25 cellular contexts compared by ENCODE assay signal in the genomic region with DNA sequence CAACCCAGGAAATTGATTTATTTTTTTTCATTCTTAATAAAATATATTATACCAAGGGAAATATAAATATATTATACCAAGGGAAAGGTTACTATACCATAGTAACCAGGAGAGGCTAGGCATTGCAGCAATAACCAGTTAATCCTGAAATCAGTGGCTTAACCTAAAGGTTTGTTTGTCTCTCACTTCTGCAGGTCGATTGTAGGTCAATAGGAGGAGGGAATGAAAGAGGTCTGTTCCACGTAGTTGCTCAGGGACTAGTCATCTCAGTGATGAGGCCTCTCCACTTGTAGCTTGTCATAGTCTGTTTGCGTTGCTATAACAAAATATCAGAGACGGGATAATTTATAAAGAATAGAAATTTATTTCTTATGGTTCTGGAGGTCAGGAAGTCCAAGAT.
DNase-seq lines count a peak whose midpoint lies in the region; ATAC-seq, FAIRE-seq and TF ChIP-seq lines count a peak whose summit lies in the region.
"Had no signal": no experiment of that assay in that cellular context is flagged by ENCODE, and none has a peak within 500 bp of the region (broad histone marks: within the 10 kb centered on the region; RNA-seq: fewer than 3 reads in every experiment).

No MANE protein-coding gene starts in this region.

- H3K4me3 ChIP-seq in bronchial epithelial cell (ENCODE audit: low read depth, low read length), result no peak overlapping the region
- H3K4me3 ChIP-seq: BLaER1, GM12878, GM23338, HAP-1, SJCRH30 had no signal

- H3K27ac ChIP-seq in foreskin keratinocyte, result no peak overlapping the region
- H3K27ac ChIP-seq: BLaER1, SJCRH30 had no signal

- peaks cover 5% of the 10 kb centered on the region for H3K4me1 ChIP-seq in foreskin keratinocyte
- H3K4me1 ChIP-seq: BLaER1, HAP-1, SJCRH30 had no signal

- DNase-seq in SIG-M5 treated with dmso at 0.1 percent for 504 hours (lab: John Stamatoyannopoulos, UW; ENCODE audit: unreplicated experiment) (peak; percentile 12), SIG-M5 (lab: John Stamatoyannopoulos, UW) (no peak), bronchial epithelial cell (ENCODE audit: low read depth) (peak; percentile 46), foreskin keratinocyte (no peak), NCI-H1105 (lab: John Stamatoyannopoulos, UW) (no peak), RCC 7860 (ENCODE audit: low spot score) (no peak)
- DNase-seq: CD4-positive, CD25-positive, alpha-beta regulatory T cell; DMS153; HFFc6; Karpas-422; NCI-H1092; NCI-H146; NCI-H1930; NCI-H2107; NCI-H524; NCI-H774; SJCRH30; T-cell had no signal

- ATAC-seq in foreskin keratinocyte (peak; percentile 46), HG02970 (IDR thresholded peaks at IDR 0.05; ENCODE audit: low FRiP score, unreplicated experiment) (no peak)
- ATAC-seq: GM12878, GM23338, Panc1, T-cell had no signal

- no peaks in the 10 kb centered on the region for H3K27me3 ChIP-seq in bronchial epithelial cell (ENCODE audit: control insufficient read depth, insufficient read depth, low read length)
- H3K27me3 ChIP-seq in foreskin keratinocyte, result no peaks in the 10 kb centered on the region
- H3K27me3 ChIP-seq: BLaER1, SJCRH30 had no signal

- H3K36me3 ChIP-seq in bronchial epithelial cell (ENCODE audit: control insufficient read depth, insufficient read depth, low read length), result no peaks in the 10 kb centered on the region
- H3K36me3 ChIP-seq: BLaER1, HAP-1, SJCRH30 had no signal

- TF ChIP-seq CTCF in bronchial epithelial cell (IDR thresholded peaks at IDR 0.05; ENCODE audit: insufficient read depth, low read length, severe bottlenecking), result no peak
- TF ChIP-seq CTCF in foreskin keratinocyte (conservative IDR thresholded peaks at IDR 0.05), result no peak

- FAIRE-seq in bronchial epithelial cell (lab: Jason Lieb, UNC) (peak; percentile 47), RCC 7860 (lab: Jason Lieb, UNC) (no peak)
- FAIRE-seq: A204.1, GM12878 had no signal

Comparison
In these comparisons a context has a peak if more than half of its experiments do, and no peak if none do; other contexts are left out.
1. DNase-seq: peak in SIG-M5 treated with dmso at 0.1 percent for 504 hours (single experiment) and bronchial epithelial cell (single experiment); none in SIG-M5 (single experiment), foreskin keratinocyte (0 of 2), NCI-H1105 (single experiment) and RCC 7860 (single experiment).